ENCODE assay signal across 33 cellular contexts in the genomic region with DNA sequence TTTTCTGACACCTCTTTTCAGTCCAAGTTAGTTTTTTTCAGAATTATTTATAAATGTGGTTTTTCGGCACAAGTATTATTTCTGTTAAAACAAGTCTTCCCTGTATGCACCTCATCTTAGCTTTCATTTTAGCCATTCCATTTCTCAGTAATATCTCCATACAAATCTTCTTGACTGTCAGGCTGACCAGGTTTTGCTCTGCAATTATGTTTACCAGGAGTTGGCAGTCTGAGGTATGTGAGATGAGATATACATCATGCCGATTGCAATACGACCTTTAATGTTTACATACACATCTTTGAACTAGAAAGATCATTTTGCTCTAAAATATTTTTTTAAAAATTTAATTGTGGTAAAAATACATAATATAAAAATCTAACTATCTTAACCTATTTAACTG.
"Had no signal": no experiment of that assay in that cellular context is flagged by ENCODE, and none has a peak within 500 bp of the region (broad histone marks: within the 10 kb centered on the region; RNA-seq: fewer than 3 reads in every experiment).

No MANE protein-coding gene starts in this region.

- H3K27ac Mint-ChIP-seq: activated B cell treated with CpG ODN at 0.5 μM for 24 hours; activated CD4-positive, alpha-beta memory T cell treated with anti-CD3 and anti-CD28 coated beads for 36 hours; activated CD4-positive, alpha-beta T cell treated with anti-CD3 and anti-CD28 coated beads, Interleukin-2, amount 10 ng/mL, durations not matched to agents 24 days and 14 days; activated CD8-positive, alpha-beta T cell treated with anti-CD3 and anti-CD28 coated beads for 36 hours; activated naive CD4-positive, alpha-beta T cell treated with anti-CD3 and anti-CD28 coated beads, Interleukin-2, amount 10 ng/mL, durations not matched to agents 7 days and 5 days; activated naive CD4-positive, alpha-beta T cell treated with anti-CD3 and anti-CD28 coated beads, Interleukin-2, amount 50 U/mL, for 24 hours; activated naive CD8-positive, alpha-beta T cell; activated naive CD8-positive, alpha-beta T cell treated with anti-CD3 and anti-CD28 coated beads, Interleukin-2, amount 10 ng/mL, durations not matched to agents 7 days and 5 days; activated naive CD8-positive, alpha-beta T cell treated with anti-CD3 and anti-CD28 coated beads, Interleukin-2, amount 50 U/mL, for 24 hours; activated T-helper 2 cell treated with anti-CD3 and anti-CD28 coated beads, Interferon-gamma antibody, Interleukin-2, Interleukin-4, amounts not matched to agents 10 μg/mL and 5 μg/mL and 100 μg/mL, durations not matched to agents 14 hours and 24 hours and 36 hours; brain; T-helper 1 cell treated with Interleukin-12 subunit alpha and Interleukin-12 subunit beta and Interleukin-4 antibody, amounts not matched to agents 30 μg/mL and 1 μg/mL, for 36 hours; T-helper 2 cell treated with Interferon-gamma antibody and Interleukin-4, amounts not matched to agents 5 μg/mL and 100 μg/mL, for 36 hours had no signal

- H3K4me1 Mint-ChIP-seq: activated B cell treated with CpG ODN at 0.5 μM for 24 hours; activated CD4-positive, alpha-beta T cell treated with anti-CD3 and anti-CD28 coated beads, Interleukin-2, amount 10 ng/mL, durations not matched to agents 24 days and 14 days; activated naive CD4-positive, alpha-beta T cell treated with anti-CD3 and anti-CD28 coated beads, Interleukin-2, amount 10 ng/mL, durations not matched to agents 7 days and 5 days; activated naive CD4-positive, alpha-beta T cell treated with anti-CD3 and anti-CD28 coated beads, Interleukin-2, amount 50 U/mL, for 24 hours; activated naive CD8-positive, alpha-beta T cell treated with anti-CD3 and anti-CD28 coated beads, Interleukin-2, amount 10 ng/mL, durations not matched to agents 7 days and 5 days; activated naive CD8-positive, alpha-beta T cell treated with anti-CD3 and anti-CD28 coated beads, Interleukin-2, amount 50 U/mL, for 24 hours had no signal

- DNase-seq: activated B cell treated with CpG ODN at 0.5 μM for 24 hours; activated CD4-positive, alpha-beta memory T cell treated with anti-CD3 and anti-CD28 coated beads for 36 hours; activated CD4-positive, alpha-beta T cell treated with anti-CD3 and anti-CD28 coated beads for 4 hours; activated CD4-positive, alpha-beta T cell treated with anti-CD3 and anti-CD28 coated beads, Interleukin-2, amount 10 ng/mL, durations not matched to agents 24 days and 14 days; activated CD4-positive, alpha-beta T cell treated with anti-CD3 and anti-CD28 coated beads, Interleukin-2, amount 50 U/mL, for 1 hour; activated CD4-positive, alpha-beta T cell treated with anti-CD3 and anti-CD28 coated beads, Interleukin-2, amount 50 U/mL, for 4 hours; activated CD4-positive, CD25-positive, alpha-beta regulatory T cell treated with anti-CD3 and anti-CD28 coated beads, Interleukin-2, amount 50 U/mL, for 72 hours; activated CD8-positive, alpha-beta memory T cell treated with anti-CD3 and anti-CD28 coated beads, Interleukin-2, amount 50 U/mL, for 4 hours; activated CD8-positive, alpha-beta T cell treated with anti-CD3 and anti-CD28 coated beads for 36 hours; activated effector memory CD4-positive, alpha-beta T cell treated with Interleukin-2 at 50 U/mL for 16 hours; activated gamma-delta T cell; activated naive CD4-positive, alpha-beta T cell treated with anti-CD3 and anti-CD28 coated beads, Interleukin-2, amount 10 ng/mL, durations not matched to agents 7 days and 5 days; activated naive CD4-positive, alpha-beta T cell treated with Interleukin-2 at 50 U/mL for 16 hours; activated naive CD8-positive, alpha-beta T cell treated with anti-CD3 and anti-CD28 coated beads, Interleukin-2, amount 10 ng/mL, durations not matched to agents 7 days and 5 days; activated naive CD8-positive, alpha-beta T cell treated with anti-CD3 and anti-CD28 coated beads, Interleukin-2, amount 50 U/mL, for 24 hours; activated T-cell treated with anti-CD3 and anti-CD28 coated beads for 4 hours; activated T-cell treated with anti-CD3 and anti-CD28 coated beads, Interleukin-2, amount 50 U/mL, for 1 hour; activated T-cell treated with anti-CD3 and anti-CD28 coated beads, Interleukin-2, amount 50 U/mL, for 4 hours; amygdala; anterior cingulate cortex; central memory CD4-positive, alpha-beta T cell; T-helper 1 cell; T-helper 2 cell; T-helper 9 cell had no signal

- H3K27me3 Mint-ChIP-seq: activated B cell treated with CpG ODN at 0.5 μM for 24 hours; activated CD4-positive, alpha-beta memory T cell treated with anti-CD3 and anti-CD28 coated beads for 36 hours; activated CD4-positive, alpha-beta T cell treated with anti-CD3 and anti-CD28 coated beads, Interleukin-2, amount 10 ng/mL, durations not matched to agents 24 days and 14 days; activated CD8-positive, alpha-beta T cell treated with anti-CD3 and anti-CD28 coated beads for 36 hours; activated naive CD4-positive, alpha-beta T cell treated with anti-CD3 and anti-CD28 coated beads, Interleukin-2, amount 10 ng/mL, durations not matched to agents 7 days and 5 days; activated naive CD4-positive, alpha-beta T cell treated with anti-CD3 and anti-CD28 coated beads, Interleukin-2, amount 50 U/mL, for 24 hours; activated naive CD8-positive, alpha-beta T cell; activated naive CD8-positive, alpha-beta T cell treated with anti-CD3 and anti-CD28 coated beads, Interleukin-2, amount 10 ng/mL, durations not matched to agents 7 days and 5 days; activated naive CD8-positive, alpha-beta T cell treated with anti-CD3 and anti-CD28 coated beads, Interleukin-2, amount 50 U/mL, for 24 hours had no signal

- H3K4me3 Mint-ChIP-seq: activated B cell treated with CpG ODN at 0.5 μM for 24 hours; activated CD4-positive, alpha-beta memory T cell treated with anti-CD3 and anti-CD28 coated beads for 36 hours; activated CD4-positive, alpha-beta T cell treated with anti-CD3 and anti-CD28 coated beads, Interleukin-2, amount 10 ng/mL, durations not matched to agents 24 days and 14 days; activated CD8-positive, alpha-beta T cell treated with anti-CD3 and anti-CD28 coated beads for 36 hours; activated naive CD4-positive, alpha-beta T cell treated with anti-CD3 and anti-CD28 coated beads, Interleukin-2, amount 10 ng/mL, durations not matched to agents 7 days and 5 days; activated naive CD4-positive, alpha-beta T cell treated with anti-CD3 and anti-CD28 coated beads, Interleukin-2, amount 50 U/mL, for 24 hours; activated naive CD8-positive, alpha-beta T cell; activated naive CD8-positive, alpha-beta T cell treated with anti-CD3 and anti-CD28 coated beads, Interleukin-2, amount 10 ng/mL, durations not matched to agents 7 days and 5 days; activated naive CD8-positive, alpha-beta T cell treated with anti-CD3 and anti-CD28 coated beads, Interleukin-2, amount 50 U/mL, for 24 hours; activated T-cell treated with anti-CD3 and anti-CD28 coated beads, Interleukin-2, amount 50 U/mL, for 4 hours; brain; T-helper 1 cell treated with Interleukin-12 subunit alpha and Interleukin-12 subunit beta and Interleukin-4 antibody, amounts not matched to agents 30 μg/mL and 1 μg/mL, for 36 hours; T-helper 2 cell treated with Interferon-gamma antibody and Interleukin-4, amounts not matched to agents 5 μg/mL and 100 μg/mL, for 36 hours had no signal

- H3K36me3 Mint-ChIP-seq: activated CD4-positive, alpha-beta memory T cell treated with anti-CD3 and anti-CD28 coated beads for 36 hours; activated naive CD4-positive, alpha-beta T cell treated with anti-CD3 and anti-CD28 coated beads, Interleukin-2, amount 10 ng/mL, durations not matched to agents 7 days and 5 days; activated naive CD4-positive, alpha-beta T cell treated with anti-CD3 and anti-CD28 coated beads, Interleukin-2, amount 50 U/mL, for 24 hours; activated naive CD8-positive, alpha-beta T cell; activated naive CD8-positive, alpha-beta T cell treated with anti-CD3 and anti-CD28 coated beads, Interleukin-2, amount 10 ng/mL, durations not matched to agents 7 days and 5 days; brain had no signal

- H3K9me3 Mint-ChIP-seq: activated naive CD8-positive, alpha-beta T cell treated with anti-CD3 and anti-CD28 coated beads, Interleukin-2, amount 10 ng/mL, durations not matched to agents 7 days and 5 days had no signal

- ATAC-seq: activated CD8-positive, alpha-beta T cell treated with anti-CD3 and anti-CD28 coated beads for 36 hours; activated naive CD8-positive, alpha-beta T cell treated with anti-CD3 and anti-CD28 coated beads, Interleukin-2, amount 50 U/mL, for 24 hours; activated T-cell treated with anti-CD3 and anti-CD28 coated beads, Interleukin-2, amount 50 U/mL, for 4 hours had no signal

- H3K27ac ChIP-seq: ascending aorta, cardiac muscle cell, VCaP had no signal
